In the genomic region with DNA sequence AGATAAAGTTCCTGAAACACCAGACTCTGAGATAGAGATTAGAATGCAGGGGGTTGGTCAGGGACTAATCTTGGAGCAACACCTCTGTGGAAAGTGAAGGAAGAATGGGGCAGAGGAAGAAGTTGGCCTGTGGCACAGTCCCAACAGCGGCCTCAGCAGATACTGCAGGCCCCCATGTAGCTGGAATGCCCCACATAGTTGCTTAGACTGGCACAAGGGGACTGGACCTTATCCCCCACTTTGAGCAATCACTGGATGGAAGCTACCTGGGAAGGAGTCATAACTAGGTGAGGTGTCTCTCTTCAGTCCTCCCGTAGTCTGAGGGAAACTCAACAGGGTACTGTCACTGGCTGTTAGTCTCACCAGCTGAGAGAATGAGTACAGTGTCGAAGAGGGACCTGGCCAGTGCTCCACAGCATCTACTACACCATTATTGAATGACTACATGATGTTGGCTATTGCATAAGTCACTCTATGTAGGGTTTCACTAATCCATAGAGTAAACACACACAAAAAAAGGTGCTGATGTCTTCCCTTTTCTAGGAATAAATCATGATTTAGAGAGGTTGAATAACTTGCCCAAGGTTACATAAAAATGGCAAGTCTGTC, we compare ENCODE assay signal across 1 cellular context.
TF ChIP-seq lines count a peak whose summit lies in the region.

No MANE protein-coding gene starts in this region.

TF ChIP-seq in HepG2, 621 proteins besides CTCF, POLR2A, EP300 and RAD21 (continued from another document and continues in another):
- TF ChIP-seq KLF9 (CRISPR knock-in tag; IDR thresholded peaks at IDR 0.05; ENCODE audit: low read depth) (no peak), DNMT3B (CRISPR knock-in tag; conservative IDR thresholded peaks at IDR 0.05) (0 out of 2 replicates have a peak, but pooled peaks have one; percentile 46), ZFP37 (CRISPR knock-in tag; IDR thresholded peaks at IDR 0.05; ENCODE audit: borderline replicate concordance) (no peak), POLR2AphosphoS2 (IDR thresholded peaks at IDR 0.05; ENCODE audit: low read depth, low read length) (no peak), THAP9 (CRISPR knock-in tag; IDR thresholded peaks at IDR 0.05; ENCODE audit: borderline replicate concordance) (no peak), TIGD3 (CRISPR knock-in tag; IDR thresholded peaks at IDR 0.05; ENCODE audit: borderline replicate concordance) (no peak), SRY (CRISPR knock-in tag; IDR thresholded peaks at IDR 0.05) (no peak), RBM22 (optimal IDR thresholded peaks at IDR 0.05; ENCODE audit: low read length) (peak; percentile 83), MAFK (conservative IDR thresholded peaks at IDR 0.05 in 1 of 2, IDR thresholded peaks at IDR 0.05 in 1 of 2; ENCODE audit: low read length in 2 of 2) (no peak), ZGPAT (CRISPR knock-in tag; IDR thresholded peaks at IDR 0.05) (peak; percentile 83), HCFC1 (IDR thresholded peaks at IDR 0.05; ENCODE audit: low read depth, low read length) (no peak), ARNT2 (CRISPR knock-in tag; IDR thresholded peaks at IDR 0.05; ENCODE audit: low read depth) (0 out of 2 replicates have a peak, but pooled peaks have one; percentile 30), TGIF2 (CRISPR knock-in tag; IDR thresholded peaks at IDR 0.05) (peak; percentile 82; the same call in 1 of the 2 replicates), NCOA5 (CRISPR knock-in tag; IDR thresholded peaks at IDR 0.05) (no peak), BRD4 (CRISPR knock-in tag; IDR thresholded peaks at IDR 0.05) (no peak), ZBTB38 (CRISPR knock-in tag; IDR thresholded peaks at IDR 0.05) (no peak), PATZ1 (CRISPR knock-in tag; IDR thresholded peaks at IDR 0.05) (0 out of 2 replicates have a peak, but pooled peaks have one; percentile 18), ATF7-NPFF (CRISPR knock-in tag; IDR thresholded peaks at IDR 0.05; ENCODE audit: low read depth) (no peak), CAMTA2 (CRISPR knock-in tag; IDR thresholded peaks at IDR 0.05; ENCODE audit: borderline replicate concordance) (no peak), ZNF781 (CRISPR knock-in tag; IDR thresholded peaks at IDR 0.05; ENCODE audit: borderline replicate concordance, not compliant biosample characterization) (peak; percentile 81), THAP11 (CRISPR knock-in tag; IDR thresholded peaks at IDR 0.05) (peak; percentile 76), ARID5B (CRISPR knock-in tag; IDR thresholded peaks at IDR 0.05) (peak; percentile 98), ZNF768 (CRISPR knock-in tag; IDR thresholded peaks at IDR 0.05) (no peak), ZNF75D (CRISPR knock-in tag; IDR thresholded peaks at IDR 0.05; ENCODE audit: borderline replicate concordance) (no peak), HHEX (CRISPR knock-in tag; IDR thresholded peaks at IDR 0.05) (0 out of 2 replicates have a peak, but pooled peaks have one; percentile 34), ZNF232 (CRISPR knock-in tag; IDR thresholded peaks at IDR 0.05; ENCODE audit: borderline replicate concordance) (no peak), KDM4B (CRISPR knock-in tag; IDR thresholded peaks at IDR 0.05) (no peak), SALL2 (CRISPR knock-in tag; IDR thresholded peaks at IDR 0.05) (no peak), RARA (CRISPR knock-in tag; IDR thresholded peaks at IDR 0.05) (peak; percentile 91), WIZ (CRISPR knock-in tag; IDR thresholded peaks at IDR 0.05) (no peak), PITX1 (CRISPR knock-in tag; IDR thresholded peaks at IDR 0.05) (peak; percentile 89), SCMH1 (CRISPR knock-in tag; IDR thresholded peaks at IDR 0.05; ENCODE audit: borderline replicate concordance) (no peak), NFATC3 (CRISPR knock-in tag; IDR thresholded peaks at IDR 0.05) (no peak), ZNF737 (CRISPR knock-in tag; IDR thresholded peaks at IDR 0.05; ENCODE audit: borderline replicate concordance) (no peak), TAF15 (IDR thresholded peaks at IDR 0.05; ENCODE audit: low read depth, low read length, poor library complexity, severe bottlenecking) (no peak), NFYC (CRISPR knock-in tag; IDR thresholded peaks at IDR 0.05) (no peak), ZNF883 (CRISPR knock-in tag; IDR thresholded peaks at IDR 0.05; ENCODE audit: not compliant biosample characterization) (no peak)
- TF ChIP-seq, protein P1, sequence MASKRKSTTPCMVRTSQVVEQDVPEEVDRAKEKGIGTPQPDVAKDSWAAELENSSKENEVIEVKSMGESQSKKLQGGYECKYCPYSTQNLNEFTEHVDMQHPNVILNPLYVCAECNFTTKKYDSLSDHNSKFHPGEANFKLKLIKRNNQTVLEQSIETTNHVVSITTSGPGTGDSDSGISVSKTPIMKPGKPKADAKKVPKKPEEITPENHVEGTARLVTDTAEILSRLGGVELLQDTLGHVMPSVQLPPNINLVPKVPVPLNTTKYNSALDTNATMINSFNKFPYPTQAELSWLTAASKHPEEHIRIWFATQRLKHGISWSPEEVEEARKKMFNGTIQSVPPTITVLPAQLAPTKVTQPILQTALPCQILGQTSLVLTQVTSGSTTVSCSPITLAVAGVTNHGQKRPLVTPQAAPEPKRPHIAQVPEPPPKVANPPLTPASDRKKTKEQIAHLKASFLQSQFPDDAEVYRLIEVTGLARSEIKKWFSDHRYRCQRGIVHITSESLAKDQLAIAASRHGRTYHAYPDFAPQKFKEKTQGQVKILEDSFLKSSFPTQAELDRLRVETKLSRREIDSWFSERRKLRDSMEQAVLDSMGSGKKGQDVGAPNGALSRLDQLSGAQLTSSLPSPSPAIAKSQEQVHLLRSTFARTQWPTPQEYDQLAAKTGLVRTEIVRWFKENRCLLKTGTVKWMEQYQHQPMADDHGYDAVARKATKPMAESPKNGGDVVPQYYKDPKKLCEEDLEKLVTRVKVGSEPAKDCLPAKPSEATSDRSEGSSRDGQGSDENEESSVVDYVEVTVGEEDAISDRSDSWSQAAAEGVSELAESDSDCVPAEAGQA (IDR thresholded peaks at IDR 0.05; ENCODE audit: low read depth): no peak
- TF ChIP-seq, protein P1 (CRISPR knock-in tag; IDR thresholded peaks at IDR 0.05; ENCODE audit: borderline replicate concordance): no peak
- TF ChIP-seq, protein P2, sequence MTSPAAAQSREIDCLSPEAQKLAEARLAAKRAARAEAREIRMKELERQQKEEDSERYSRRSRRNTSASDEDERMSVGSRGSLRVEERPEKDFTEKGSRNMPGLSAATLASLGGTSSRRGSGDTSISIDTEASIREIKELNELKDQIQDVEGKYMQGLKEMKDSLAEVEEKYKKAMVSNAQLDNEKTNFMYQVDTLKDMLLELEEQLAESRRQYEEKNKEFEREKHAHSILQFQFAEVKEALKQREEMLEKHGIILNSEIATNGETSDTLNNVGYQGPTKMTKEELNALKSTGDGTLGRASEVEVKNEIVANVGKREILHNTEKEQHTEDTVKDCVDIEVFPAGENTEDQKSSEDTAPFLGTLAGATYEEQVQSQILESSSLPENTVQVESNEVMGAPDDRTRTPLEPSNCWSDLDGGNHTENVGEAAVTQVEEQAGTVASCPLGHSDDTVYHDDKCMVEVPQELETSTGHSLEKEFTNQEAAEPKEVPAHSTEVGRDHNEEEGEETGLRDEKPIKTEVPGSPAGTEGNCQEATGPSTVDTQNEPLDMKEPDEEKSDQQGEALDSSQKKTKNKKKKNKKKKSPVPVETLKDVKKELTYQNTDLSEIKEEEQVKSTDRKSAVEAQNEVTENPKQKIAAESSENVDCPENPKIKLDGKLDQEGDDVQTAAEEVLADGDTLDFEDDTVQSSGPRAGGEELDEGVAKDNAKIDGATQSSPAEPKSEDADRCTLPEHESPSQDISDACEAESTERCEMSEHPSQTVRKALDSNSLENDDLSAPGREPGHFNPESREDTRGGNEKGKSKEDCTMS (CRISPR knock-in tag; conservative IDR thresholded peaks at IDR 0.05): no peak
